Comparison of ENCODE assay signal across 25 cellular contexts in the genomic region with DNA sequence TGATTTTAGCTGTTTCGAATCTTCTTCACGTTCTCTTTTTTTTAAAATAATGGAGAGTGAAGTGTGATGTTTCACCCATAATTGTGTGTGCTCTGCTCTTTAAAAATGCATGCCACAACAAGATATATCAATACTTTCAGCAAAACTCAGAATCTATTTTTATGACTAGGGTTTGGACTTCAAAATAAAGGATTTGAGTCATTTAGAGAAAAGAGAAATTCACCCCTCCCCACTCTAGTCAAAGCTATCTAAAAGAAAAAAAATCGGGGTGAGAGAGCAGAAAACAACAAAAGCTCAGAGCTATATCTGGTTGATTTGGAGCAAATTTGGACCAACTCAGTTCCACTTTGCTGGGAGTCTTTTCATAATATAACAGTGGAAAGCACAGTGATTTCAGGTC.
DNase-seq lines count a peak whose midpoint lies in the region; ATAC-seq and TF ChIP-seq lines count a peak whose summit lies in the region.
"Had no signal": no experiment of that assay in that cellular context is flagged by ENCODE, and none has a peak within 500 bp of the region (broad histone marks: within the 10 kb centered on the region; RNA-seq: fewer than 3 reads in every experiment).

No MANE protein-coding gene starts in this region.

- no peaks in the 10 kb centered on the region for H3K36me3 Mint-ChIP-seq in neural progenitor cell
- H3K36me3 Mint-ChIP-seq: memory B cell had no signal

- peak overlapping the region; percentile 11 for H3K27ac Mint-ChIP-seq in neural progenitor cell
- H3K27ac Mint-ChIP-seq: GM23338; memory B cell; T-helper 1 cell treated with Interleukin-12 subunit alpha and Interleukin-12 subunit beta and Interleukin-4 antibody, amounts not matched to agents 30 μg/mL and 1 μg/mL, for 36 hours had no signal

- no peak overlapping the region for H3K9ac ChIP-seq in neural progenitor cell
- H3K9ac ChIP-seq: BLaER1 treated with 17β-estradiol and CSF1 and Interleukin-3, amounts not matched to agents 10 nM and 100 nM had no signal

- H3K27me3 ChIP-seq in body of pancreas, result no peaks in the 10 kb centered on the region
- H3K27me3 ChIP-seq in neural progenitor cell, result no peaks in the 10 kb centered on the region
- H3K27me3 ChIP-seq: BLaER1 treated with 17β-estradiol and CSF1 and Interleukin-3, amounts not matched to agents 10 nM and 100 nM; dorsolateral prefrontal cortex; right lobe of liver; thyroid gland had no signal

- no peaks in the 10 kb centered on the region for H3K9me3 Mint-ChIP-seq in neural progenitor cell
- H3K9me3 Mint-ChIP-seq: GM23338; memory B cell; T-helper 1 cell treated with Interleukin-12 subunit alpha and Interleukin-12 subunit beta and Interleukin-4 antibody, amounts not matched to agents 30 μg/mL and 1 μg/mL, for 36 hours had no signal

- H4K20me1 ChIP-seq in neural progenitor cell (ENCODE audit: low read depth), result no peaks in the 10 kb centered on the region
- H4K20me1 ChIP-seq: BLaER1 treated with 17β-estradiol and CSF1 and Interleukin-3, amounts not matched to agents 10 nM and 100 nM had no signal

- peak; percentile 13 for DNase-seq in GM12864 (ENCODE audit: low read depth)
- no peak for DNase-seq in body of pancreas
- DNase-seq in neural progenitor cell (ENCODE audit: low spot score), result no peak
- no peak for DNase-seq in cerebellar nuclear complex (lab: John Stamatoyannopoulos, UW)
- DNase-seq: activated CD4-positive, alpha-beta T cell treated with anti-CD3 and anti-CD28 coated beads, Interleukin-2, amount 50 U/mL, for 4 hours; activated CD4-positive, CD25-positive, alpha-beta regulatory T cell; activated naive CD4-positive, alpha-beta T cell; dorsolateral prefrontal cortex; hypothalamus; left cardiac atrium; NCI-H1048; NCI-H1694; NCI-H774; posterior cingulate gyrus; right lobe of liver; RPMI8226; stimulated activated CD4-positive, alpha-beta T cell treated with anti-CD3 and anti-CD28 coated beads, Interleukin-4, amount 100 ng/mL, for 24 hours had no signal

- H3F3A ChIP-seq in neural progenitor cell (ENCODE audit: low read depth), result peaks cover 8% of the 10 kb centered on the region

- H3K4me3 Mint-ChIP-seq in neural progenitor cell, result no peak overlapping the region
- H3K4me3 Mint-ChIP-seq: GM23338; memory B cell; T-helper 1 cell treated with Interleukin-12 subunit alpha and Interleukin-12 subunit beta and Interleukin-4 antibody, amounts not matched to agents 30 μg/mL and 1 μg/mL, for 36 hours had no signal

- H3K36me3 ChIP-seq in body of pancreas (replicated peaks in 1 of 2; ENCODE audit: insufficient read depth in 1 of 2, low read depth in 2 of 2) (no peaks in the 10 kb centered on the region), neural progenitor cell (no peaks in the 10 kb centered on the region)
- H3K36me3 ChIP-seq: BLaER1 treated with 17β-estradiol and CSF1 and Interleukin-3, amounts not matched to agents 10 nM and 100 nM; right lobe of liver; thyroid gland had no signal

- H3K4me1 ChIP-seq in body of pancreas (peaks cover 20% of the 10 kb centered on the region), neural progenitor cell (peaks cover 24% of the 10 kb centered on the region)
- H3K4me1 ChIP-seq: BLaER1 treated with 17β-estradiol and CSF1 and Interleukin-3, amounts not matched to agents 10 nM and 100 nM; right lobe of liver had no signal

- H3K27ac ChIP-seq in body of pancreas (peak overlapping the region in 3 of 4 donors; percentile 71 to 80 (median 79)), neural progenitor cell (no peak overlapping the region)
- H3K27ac ChIP-seq: BLaER1 treated with 17β-estradiol and CSF1 and Interleukin-3, amounts not matched to agents 10 nM and 100 nM; dorsolateral prefrontal cortex; right lobe of liver had no signal

- H3K4me1 Mint-ChIP-seq in neural progenitor cell, result peaks cover 36% of the 10 kb centered on the region
- H3K4me1 Mint-ChIP-seq: memory B cell had no signal

- H3K9me3 ChIP-seq in body of pancreas, result no peaks in the 10 kb centered on the region
- no peaks in the 10 kb centered on the region for H3K9me3 ChIP-seq in neural progenitor cell (ENCODE audit: low read depth)
- H3K9me3 ChIP-seq: BLaER1 treated with 17β-estradiol and CSF1 and Interleukin-3, amounts not matched to agents 10 nM and 100 nM; right lobe of liver; thyroid gland had no signal

- TF ChIP-seq CTCF in GM12864 (IDR thresholded peaks at IDR 0.05; ENCODE audit: low read depth, low read length, missing control alignments) (no peak), body of pancreas (IDR thresholded peaks at IDR 0.05) (no peak), neural progenitor cell (IDR thresholded peaks at IDR 0.05) (no peak)

- no peak overlapping the region for H3K4me2 ChIP-seq in neural progenitor cell
- H3K4me2 ChIP-seq: BLaER1 treated with 17β-estradiol and CSF1 and Interleukin-3, amounts not matched to agents 10 nM and 100 nM; GM23338 had no signal

- no peak overlapping the region for H2AFZ ChIP-seq in neural progenitor cell (replicated peaks)
- H2AFZ ChIP-seq: GM23338 had no signal

- ATAC-seq in HG02852 (IDR thresholded peaks at IDR 0.05; ENCODE audit: unreplicated experiment), result peak; percentile 66
- ATAC-seq in body of pancreas, result no peak
- ATAC-seq in GM19467 (IDR thresholded peaks at IDR 0.05; ENCODE audit: unreplicated experiment), result no peak
- no peak for ATAC-seq in GM21723 (IDR thresholded peaks at IDR 0.05; ENCODE audit: unreplicated experiment)
- ATAC-seq: right lobe of liver had no signal

- 69 to 85% methylated on average over 3 of the region's 3 CpGs for WGBS in body of pancreas, 2 donors

- no peak overlapping the region for H3K4me3 ChIP-seq in GM12864 (ENCODE audit: low read depth, low read length)
- no peak overlapping the region for H3K4me3 ChIP-seq in body of pancreas
- no peak overlapping the region for H3K4me3 ChIP-seq in neural progenitor cell
- H3K4me3 ChIP-seq: BLaER1 treated with 17β-estradiol and CSF1 and Interleukin-3, amounts not matched to agents 10 nM and 100 nM; dorsolateral prefrontal cortex; GM23338; right lobe of liver; thyroid gland had no signal

- H3K79me2 ChIP-seq in neural progenitor cell (ENCODE audit: low read depth), result no peaks in the 10 kb centered on the region

- intact Hi-C loops in body of pancreas (cut with DNase I), result no loop called here

- no peak for TF ChIP-seq POLR2A in body of pancreas (IDR thresholded peaks at IDR 0.05)

- no peaks in the 10 kb centered on the region for H3K27me3 Mint-ChIP-seq in neural progenitor cell (ENCODE audit: insufficient read depth, low read depth)
